In genomic region chr10:49287689-49288340, GRCh38 we compare ENCODE assay signal across 25 cellular contexts. TPM values are rescaled to one million over a fixed set of nuclear protein-coding genes. Genes with fewer than 3 reads are reported as not detected.
DNase-seq lines count a peak whose midpoint lies in the region; ATAC-seq and TF ChIP-seq lines count a peak whose summit lies in the region.
"Had no signal": no experiment of that assay in that cellular context is flagged by ENCODE, and none has a peak within 500 bp of the region (broad histone marks: within the 10 kb centered on the region; RNA-seq: fewer than 3 reads in every experiment).

No MANE protein-coding gene starts in this region.

- DNase-seq in heart left ventricle (peak in 4 of 5 donors; percentile 1 to 34 (median 8)), right atrium auricular region (ENCODE audit: low spot score) (no peak), mesenteric fat pad (ENCODE audit: low spot score) (peak; percentile 83), gastrocnemius medialis (peak; percentile 40 to 60), tibial nerve (ENCODE audit: low spot score in 2 of 2) (no peak)
- DNase-seq: AML-193; C1 segment of cervical spinal cord; CD8-positive, alpha-beta T cell; DMS153; GOT3; Kasumi-1; NCI-H1417; NCI-H1694 treated with DMSO at 0.1 percent for 48 hours; NCI-H2081 treated with DMSO at 0.1 percent for 48 hours; NCI-H2171 treated with DMSO at 0.1 percent for 48 hours; NCI-H524 treated with DMSO at 0.1 percent for 48 hours; NCI-H82 had no signal

- H3K27me3 ChIP-seq in heart left ventricle: no peaks in the 10 kb centered on the region
- no peaks in the 10 kb centered on the region for H3K27me3 ChIP-seq in right atrium auricular region
- H3K27me3 ChIP-seq in gastrocnemius medialis: no peaks in the 10 kb centered on the region
- no peaks in the 10 kb centered on the region for H3K27me3 ChIP-seq in tibial nerve
- H3K27me3 ChIP-seq: SJSA1 had no signal

- H3K9me3 ChIP-seq in heart left ventricle: no peaks in the 10 kb centered on the region
- no peaks in the 10 kb centered on the region for H3K9me3 ChIP-seq in right atrium auricular region
- no peaks in the 10 kb centered on the region for H3K9me3 ChIP-seq in gastrocnemius medialis
- no peaks in the 10 kb centered on the region for H3K9me3 ChIP-seq in tibial nerve
- H3K9me3 ChIP-seq: SJSA1 had no signal

- H3K4me3 ChIP-seq in heart left ventricle (no peak overlapping the region), right atrium auricular region (no peak overlapping the region), gastrocnemius medialis (no peak overlapping the region), tibial nerve (no peak overlapping the region)
- H3K4me3 ChIP-seq: SJSA1 had no signal

- in situ Hi-C loops in gastrocnemius medialis (cut with MboI; ENCODE audit: low sequenced_read_pairs in 4 of 4): no loop called here

- H3K4me1 ChIP-seq in heart left ventricle (peaks cover 0 to 34% (median 12%) of the 10 kb centered on the region in 12 donors), right atrium auricular region (peaks cover 0 to 6% of the 10 kb centered on the region in 2 donors), gastrocnemius medialis (peaks cover 49 to 66% of the 10 kb centered on the region in 2 donors), tibial nerve (no peaks in the 10 kb centered on the region)
- H3K4me1 ChIP-seq: SJSA1 had no signal

- no peaks in the 10 kb centered on the region for H3K36me3 ChIP-seq in heart left ventricle
- H3K36me3 ChIP-seq in right atrium auricular region: no peaks in the 10 kb centered on the region
- no peaks in the 10 kb centered on the region for H3K36me3 ChIP-seq in gastrocnemius medialis
- H3K36me3 ChIP-seq in tibial nerve: no peaks in the 10 kb centered on the region
- H3K36me3 ChIP-seq: SJSA1 had no signal

- TF ChIP-seq CTCF in heart left ventricle (IDR thresholded peaks at IDR 0.05): no peak
- no peak for TF ChIP-seq CTCF in right atrium auricular region (IDR thresholded peaks at IDR 0.05)
- no peak for TF ChIP-seq CTCF in gastrocnemius medialis (IDR thresholded peaks at IDR 0.05 in 4 of 5, conservative IDR thresholded peaks at IDR 0.05 in 1 of 5)
- TF ChIP-seq CTCF in tibial nerve (IDR thresholded peaks at IDR 0.05): no peak

- H3K27ac ChIP-seq in heart left ventricle (no peak overlapping the region), right atrium auricular region (no peak overlapping the region), gastrocnemius medialis (peak overlapping the region; percentile 79 to 100 (median 90)), tibial nerve (no peak overlapping the region)
- H3K27ac ChIP-seq: SJSA1 had no signal

- ATAC-seq in heart left ventricle (no peak), gastrocnemius medialis (peak; percentile 59 to 61), GM21619 (IDR thresholded peaks at IDR 0.05; ENCODE audit: unreplicated experiment) (no peak), HG02840 (IDR thresholded peaks at IDR 0.05; ENCODE audit: low FRiP score, unreplicated experiment) (no peak)
- ATAC-seq: CD8-positive, alpha-beta T cell; Panc1 had no signal

- no peak for TF ChIP-seq POLR2A in heart left ventricle (IDR thresholded peaks at IDR 0.05)
- TF ChIP-seq POLR2A in gastrocnemius medialis (IDR thresholded peaks at IDR 0.05): no peak
- TF ChIP-seq POLR2A in tibial nerve (IDR thresholded peaks at IDR 0.05): no peak

- WGBS in heart left ventricle, 4 donors: 82 to 88% (median 86%) methylated on average over 6 to 9 of the region's 9 CpGs
- WGBS in tibial nerve, 2 donors: 86 to 87% methylated on average over 8 to 9 of the region's 9 CpGs

- intact Hi-C loops in heart left ventricle (cut with DNase I): no loop called here
- intact Hi-C loops in gastrocnemius medialis (cut with DNase I; ENCODE audit: low total_unique reads): no loop called here

- TF ChIP-seq EP300 in tibial nerve (IDR thresholded peaks at IDR 0.05): no peak

RNA-seq across cellular contexts. Expression of gene C10orf71, which starts 11.2 kb away (rescaled TPM):
- total RNA-seq in heart left ventricle (100 to 1,000 TPM in 6 of 9 donors, 10 to 100 TPM in 3; 46.8 to 228 (median 120) TPM), right atrium auricular region (10 to 100 TPM; 34.9 to 48.2 TPM), mesenteric fat pad (not detected), gastrocnemius medialis (100 to 1,000 TPM in 1 of 4 donors, 10 to 100 TPM in 3; 26.5 to 208 (median 69.6) TPM), tibial nerve (under 1 TPM in 1 of 4 donors, not detected in 3; 0.22 TPM)
- 10 to 100 TPM in 1 of 2 donors, 1 to 10 TPM in 1; 6.6 to 44.7 TPM for polyA plus RNA-seq in heart left ventricle
- total RNA-seq: A172; CD8-positive, alpha-beta T cell; G401; MCF 10A; SJSA1 had no signal
- polyA plus RNA-seq: AG04450 had no signal

Comparison
In these comparisons a context has a peak if more than half of its experiments do, and no peak if none do; other contexts are left out.
1. DNase-seq: peak in heart left ventricle (4 of 5), mesenteric fat pad (single experiment) and gastrocnemius medialis (2 of 2); none in right atrium auricular region (single experiment) and tibial nerve (0 of 2).
2. ATAC-seq: peak in gastrocnemius medialis (2 of 2); none in heart left ventricle (0 of 4), GM21619 (single experiment) and HG02840 (single experiment).
3. H3K27ac ChIP-seq: peak in gastrocnemius medialis (4 of 4); none in heart left ventricle (0 of 12), right atrium auricular region (0 of 2) and tibial nerve (0 of 4).
4. RNA of gene C10orf71, which starts 11.2 kb away (total RNA-seq): 46.8 to 228 TPM in heart left ventricle, 26.5 to 208 TPM in gastrocnemius medialis and 34.9 to 48.2 TPM in right atrium auricular region; not detected in mesenteric fat pad (single experiment) and 0.22 TPM in tibial nerve; every median in the first group is over 10 times any median in the second.